In genomic region chr1:192609110-192610079, GRCh38 we compare ENCODE assay signal across 8 cellular contexts. TPM values are rescaled to one million over a fixed set of nuclear protein-coding genes. Genes with fewer than 3 reads are reported as not detected.
DNase-seq lines count a peak whose midpoint lies in the region; ATAC-seq and TF ChIP-seq lines count a peak whose summit lies in the region.

No MANE protein-coding gene starts in this region.

- H3K9ac ChIP-seq in OCI-LY3 (ENCODE audit: low read length) = peak overlapping the region; percentile 66

- H3K4me1 ChIP-seq in OCI-LY3 (ENCODE audit: low read length) = peaks cover 79% of the 10 kb centered on the region

- peak; percentile 97 for ATAC-seq in GM18499 (IDR thresholded peaks at IDR 0.05; ENCODE audit: insufficient read depth, unreplicated experiment)
- ATAC-seq in HG02763 (IDR thresholded peaks at IDR 0.05; ENCODE audit: unreplicated experiment) = peak; percentile 98
- ATAC-seq in activated T-helper 17 cell treated with anti-CD3 and anti-CD28 coated beads, Interleukin-2, amount 50 U/mL, for 72 hours (replicated peaks) = peak; percentile 90
- ATAC-seq in memory B cell (ENCODE audit: low read depth) = peak; percentile 91
- ATAC-seq in stimulated activated memory B cell treated with anti-CD40 and anti-IgM and Interleukin-4, amounts not matched to agents 10 μg/mL and 1 μg/mL and 100 μg/mL, for 72 hours = peak; percentile 100

- CTCF ChIA-PET in RWPE1 (lab: Yijun Ruan, JAX) = interaction anchor here (0.6 kb wide), 1 partner anchor 7 kb away, joined by 3 read pairs; no protein-coding TSS in a partner anchor

- H2AFZ ChIP-seq in OCI-LY3 (ENCODE audit: low read depth, low read length) = peak overlapping the region; percentile 45

- peak overlapping the region; percentile 70 for H3K4me3 ChIP-seq in OCI-LY3 (ENCODE audit: low read length)

- peaks cover 12% of the 10 kb centered on the region for H3K4me1 Mint-ChIP-seq in activated T-helper 17 cell treated with anti-CD3 and anti-CD28 coated beads, Interleukin-2, amount 50 U/mL, for 72 hours
- H3K4me1 Mint-ChIP-seq in memory B cell = peaks cover 23% of the 10 kb centered on the region
- peaks cover 43% of the 10 kb centered on the region for H3K4me1 Mint-ChIP-seq in stimulated activated memory B cell treated with anti-CD40 and anti-IgM and Interleukin-4, amounts not matched to agents 10 μg/mL and 1 μg/mL and 100 μg/mL, for 72 hours

- POLR2A ChIA-PET in RWPE1 (lab: Yijun Ruan, JAX; ENCODE audit: low non-redundant PET) = no interaction called here

- no peaks in the 10 kb centered on the region for H3K79me2 ChIP-seq in OCI-LY3 (ENCODE audit: low read length)

- peak overlapping the region; percentile 89 for H3K4me2 ChIP-seq in OCI-LY3 (ENCODE audit: low read length)

- H3K9me3 ChIP-seq in OCI-LY3 (ENCODE audit: insufficient read depth, low read length) = no peaks in the 10 kb centered on the region

- peak overlapping the region; percentile 92 for H3K27ac ChIP-seq in OCI-LY3 (ENCODE audit: low read length)
- no peak overlapping the region for H3K27ac ChIP-seq in RWPE1

- no peaks in the 10 kb centered on the region for H3K27me3 ChIP-seq in OCI-LY3 (ENCODE audit: low read depth, low read length)

- no peaks in the 10 kb centered on the region for H4K20me1 ChIP-seq in OCI-LY3 (ENCODE audit: insufficient read depth, low read length)

- no peaks in the 10 kb centered on the region for H3K36me3 ChIP-seq in OCI-LY3 (replicated peaks; ENCODE audit: low read depth, low read length)

- peak overlapping the region; percentile 46 for H3K27ac Mint-ChIP-seq in activated T-helper 17 cell treated with anti-CD3 and anti-CD28 coated beads, Interleukin-2, amount 50 U/mL, for 72 hours
- H3K27ac Mint-ChIP-seq in memory B cell = peak overlapping the region; percentile 85
- peak overlapping the region; percentile 64 for H3K27ac Mint-ChIP-seq in stimulated activated memory B cell treated with anti-CD40 and anti-IgM and Interleukin-4, amounts not matched to agents 10 μg/mL and 1 μg/mL and 100 μg/mL, for 72 hours

- H3K27me3 Mint-ChIP-seq in activated T-helper 17 cell treated with anti-CD3 and anti-CD28 coated beads, Interleukin-2, amount 50 U/mL, for 72 hours = no peaks in the 10 kb centered on the region
- peaks cover 2% of the 10 kb centered on the region for H3K27me3 Mint-ChIP-seq in memory B cell
- peaks cover 4% of the 10 kb centered on the region for H3K27me3 Mint-ChIP-seq in stimulated activated memory B cell treated with anti-CD40 and anti-IgM and Interleukin-4, amounts not matched to agents 10 μg/mL and 1 μg/mL and 100 μg/mL, for 72 hours

- peak; percentile 63 to 85 for DNase-seq in memory B cell (ENCODE audit: low spot score in 2 of 2)
- no peak for DNase-seq in RWPE1 (ENCODE audit: low spot score)
- DNase-seq in HuH-7 (ENCODE audit: low spot score) = no peak

- H3K4me3 Mint-ChIP-seq in activated T-helper 17 cell treated with anti-CD3 and anti-CD28 coated beads, Interleukin-2, amount 50 U/mL, for 72 hours = peak overlapping the region; percentile 66
- no peak overlapping the region for H3K4me3 Mint-ChIP-seq in memory B cell
- H3K4me3 Mint-ChIP-seq in stimulated activated memory B cell treated with anti-CD40 and anti-IgM and Interleukin-4, amounts not matched to agents 10 μg/mL and 1 μg/mL and 100 μg/mL, for 72 hours = peak overlapping the region; percentile 9

- H3K9me3 Mint-ChIP-seq in activated T-helper 17 cell treated with anti-CD3 and anti-CD28 coated beads, Interleukin-2, amount 50 U/mL, for 72 hours = no peaks in the 10 kb centered on the region
- H3K9me3 Mint-ChIP-seq in memory B cell = no peaks in the 10 kb centered on the region
- no peaks in the 10 kb centered on the region for H3K9me3 Mint-ChIP-seq in stimulated activated memory B cell treated with anti-CD40 and anti-IgM and Interleukin-4, amounts not matched to agents 10 μg/mL and 1 μg/mL and 100 μg/mL, for 72 hours

- TF ChIP-seq CTCF in OCI-LY3 (IDR thresholded peaks at IDR 0.05; ENCODE audit: low read depth, low read length) = peak; percentile 56
- TF ChIP-seq CTCF in RWPE1 (conservative IDR thresholded peaks at IDR 0.05; ENCODE audit: low read depth) = no peak

- no peaks in the 10 kb centered on the region for H3K36me3 Mint-ChIP-seq in activated T-helper 17 cell treated with anti-CD3 and anti-CD28 coated beads, Interleukin-2, amount 50 U/mL, for 72 hours (ENCODE audit: low read depth)
- H3K36me3 Mint-ChIP-seq in memory B cell = no peaks in the 10 kb centered on the region
- no peaks in the 10 kb centered on the region for H3K36me3 Mint-ChIP-seq in stimulated activated memory B cell treated with anti-CD40 and anti-IgM and Interleukin-4, amounts not matched to agents 10 μg/mL and 1 μg/mL and 100 μg/mL, for 72 hours

RNA-seq across cellular contexts. Expression of gene RGS13, which starts 26.6 kb away (rescaled TPM):
- under 1 TPM in 1 of 2 donors, not detected in 1; 0.19 TPM for total RNA-seq in activated T-helper 17 cell treated with anti-CD3 and anti-CD28 coated beads, Interleukin-2, amount 50 U/mL, for 72 hours

RNA-seq across cellular contexts. Expression of gene RGS1, which starts 33.8 kb away (rescaled TPM):
- 100 to 1,000 TPM in 1 of 2 donors, 10 to 100 TPM in 1; 64.7 to 151 TPM for total RNA-seq in activated T-helper 17 cell treated with anti-CD3 and anti-CD28 coated beads, Interleukin-2, amount 50 U/mL, for 72 hours

Comparison
In these comparisons a context has a peak if more than half of its experiments do, and no peak if none do; other contexts are left out.
1. DNase-seq: peak in memory B cell (2 of 2); none in RWPE1 (single experiment) and HuH-7 (single experiment).
2. Peak in every context shown above with its lines, with median percentiles within 50 percentile points of each other: ATAC-seq and H3K27ac Mint-ChIP-seq.